Comparison of ENCODE assay signal across 14 cellular contexts in genomic region chr14:77316872-77317271, GRCh38. TPM values are rescaled to one million over a fixed set of nuclear protein-coding genes. Genes with fewer than 3 reads are reported as not detected.
A peak's percentile ranks its signal among the peaks of the same experiment; 100 is the strongest.
DNase-seq lines count a peak whose midpoint lies in the region; ATAC-seq, FAIRE-seq and TF ChIP-seq lines count a peak whose summit lies in the region.
"Had no signal": no experiment of that assay in that cellular context is flagged by ENCODE, and none has a peak within 500 bp of the region (broad histone marks: within the 10 kb centered on the region; RNA-seq: fewer than 3 reads in every experiment).

No MANE protein-coding gene starts in this region.

- peak overlapping the region; percentile 31 for H2AK5ac ChIP-seq in trophoblast cell (ENCODE audit: low read length)

- no peak overlapping the region for H3K23ac ChIP-seq in trophoblast cell (ENCODE audit: low read length)

- H3K4me3 ChIP-seq in trophoblast cell (ENCODE audit: low read depth, low read length): no peak overlapping the region
- H3K4me3 ChIP-seq: coronary artery had no signal

- no peaks in the 10 kb centered on the region for H3K9me3 Mint-ChIP-seq in chondrocyte (ENCODE audit: low read depth)
- H3K9me3 Mint-ChIP-seq: type B pancreatic cell had no signal

- no peak overlapping the region for H3K14ac ChIP-seq in trophoblast cell (ENCODE audit: low read length)

- no CpG with 5 or more reads among the region's 5 CpGs for WGBS in trophoblast cell (ENCODE audit: extremely low coverage, insufficient coverage, insufficient read length)

- H3K9me3 ChIP-seq in trophoblast cell (ENCODE audit: insufficient read depth, low read depth, low read length): no peaks in the 10 kb centered on the region
- H3K9me3 ChIP-seq: SK-N-SH had no signal

- H4K12ac ChIP-seq in trophoblast cell (ENCODE audit: low read depth, low read length): no peak overlapping the region

- H3K4me1 Mint-ChIP-seq in chondrocyte (ENCODE audit: low read depth): peaks cover 61% of the 10 kb centered on the region

- H4K91ac ChIP-seq in trophoblast cell (ENCODE audit: low read depth, low read length): no peak overlapping the region

- H3K36me3 ChIP-seq in trophoblast cell (ENCODE audit: control insufficient read depth in 1 of 2, insufficient read depth in 2 of 2, low read length in 2 of 2): no peaks in the 10 kb centered on the region

- H3K4me1 ChIP-seq in trophoblast cell (ENCODE audit: control insufficient read depth in 1 of 2, insufficient read depth in 2 of 2, low read length in 2 of 2): peaks cover 20 to 23% of the 10 kb centered on the region in 2 experiments

- peak overlapping the region; percentile 36 for H3K4ac ChIP-seq in trophoblast cell (ENCODE audit: low read depth, low read length)

- no peaks in the 10 kb centered on the region for H3K27me3 Mint-ChIP-seq in chondrocyte (ENCODE audit: low read depth)
- H3K27me3 Mint-ChIP-seq: type B pancreatic cell had no signal

- H2AFZ ChIP-seq in trophoblast cell (ENCODE audit: insufficient read depth, low read length, poor library complexity): no peak overlapping the region

- no peak for FAIRE-seq in frontal cortex (lab: Jason Lieb, UNC)

- no peak for ATAC-seq in HG03039 (IDR thresholded peaks at IDR 0.05; ENCODE audit: unreplicated experiment)
- ATAC-seq in GM21447 (IDR thresholded peaks at IDR 0.05; ENCODE audit: unreplicated experiment): no peak
- no peak for ATAC-seq in HG02678 (IDR thresholded peaks at IDR 0.05; ENCODE audit: unreplicated experiment)

- peak; percentile 28 for DNase-seq in DMS153 (lab: John Stamatoyannopoulos, UW)
- peak; percentile 95 for DNase-seq in NCI-H2171 treated with DMSO at 0.1 percent for 48 hours (lab: John Stamatoyannopoulos, UW)
- no peak for DNase-seq in chondrocyte (ENCODE audit: low spot score)
- DNase-seq in trophoblast cell: peak; percentile 30 to 56
- no peak for DNase-seq in frontal cortex (ENCODE audit: low spot score in 2 of 2)
- DNase-seq: ACHN; SK-N-SH; stimulated activated CD4-positive, alpha-beta T cell treated with anti-CD3 and anti-CD28 coated beads, Interleukin-15, amount 100 ng/mL, for 24 hours had no signal

- no peaks in the 10 kb centered on the region for H3K36me3 Mint-ChIP-seq in chondrocyte (ENCODE audit: low read depth)
- H3K36me3 Mint-ChIP-seq: type B pancreatic cell had no signal

- no peak overlapping the region for H2BK5ac ChIP-seq in trophoblast cell (ENCODE audit: low read depth, low read length, poor library complexity)

- no peaks in the 10 kb centered on the region for H3K27me3 ChIP-seq in trophoblast cell (ENCODE audit: insufficient read depth, low read length)

- H3K4me3 Mint-ChIP-seq in chondrocyte (ENCODE audit: unreplicated experiment): no peak overlapping the region
- H3K4me3 Mint-ChIP-seq: type B pancreatic cell had no signal

- H3K27ac ChIP-seq in trophoblast cell (ENCODE audit: low read depth, low read length): no peak overlapping the region
- H3K27ac ChIP-seq: coronary artery had no signal

- no peak for TF ChIP-seq CTCF in chondrocyte (IDR thresholded peaks at IDR 0.05)

- H3K27ac Mint-ChIP-seq in chondrocyte (ENCODE audit: unreplicated experiment): peak overlapping the region; percentile 41
- H3K27ac Mint-ChIP-seq: type B pancreatic cell had no signal

- H3K4me2 ChIP-seq in trophoblast cell (ENCODE audit: low read length): no peak overlapping the region
- H3K4me2 ChIP-seq: SK-N-SH had no signal

- peaks cover 29% of the 10 kb centered on the region for H3K79me1 ChIP-seq in trophoblast cell (ENCODE audit: low read length)

- peaks cover 9% of the 10 kb centered on the region for H3K79me2 ChIP-seq in trophoblast cell (ENCODE audit: control insufficient read depth, insufficient read depth, low read length, poor library complexity)

- no peak overlapping the region for H2BK12ac ChIP-seq in trophoblast cell (ENCODE audit: low read length)

- no peak overlapping the region for H3K9ac ChIP-seq in trophoblast cell (ENCODE audit: low read length)
- H3K9ac ChIP-seq: SK-N-SH had no signal

- H2BK120ac ChIP-seq in trophoblast cell (ENCODE audit: insufficient read depth, low read length, poor library complexity): peak overlapping the region; percentile 28

- H3K18ac ChIP-seq in trophoblast cell (ENCODE audit: low read length): no peak overlapping the region

- H4K8ac ChIP-seq in trophoblast cell (ENCODE audit: low read depth, low read length): no peak overlapping the region

RNA-seq across cellular contexts. Expression of gene POMT2, which starts 3.8 kb away (rescaled TPM):
- total RNA-seq in chondrocyte (30.1 to 45.1 TPM (median 34.7 TPM) in 3 replicates), frontal cortex (14.3 TPM)
- 14.1 and 14.9 TPM in 2 replicates for polyA plus RNA-seq in trophoblast cell (2013)

RNA-seq across cellular contexts. Expression of gene GSTZ1, which starts 4.0 kb away (rescaled TPM):
- total RNA-seq in chondrocyte (9.8 to 14.1 TPM (median 12.5 TPM) in 3 replicates), frontal cortex (3.3 TPM)
- 12.9 and 13.5 TPM in 2 replicates for polyA plus RNA-seq in trophoblast cell (2013)

RNA-seq across cellular contexts. Expression of gene NGB, which starts 45.9 kb away (rescaled TPM):
- total RNA-seq in chondrocyte (not detected in 3 replicates), frontal cortex (4.9 TPM)
- not detected in 2 replicates for polyA plus RNA-seq in trophoblast cell (2013)
- total RNA-seq: omental fat pad had no signal
- polyA plus RNA-seq: SK-N-SH had no signal

Comparison
In these comparisons a context has a peak if more than half of its experiments do, and no peak if none do; other contexts are left out.
1. DNase-seq: peak in DMS153 (single experiment), NCI-H2171 treated with DMSO at 0.1 percent for 48 hours (single experiment) and trophoblast cell (2 of 2); none in chondrocyte (single experiment) and frontal cortex (0 of 2).